1 cellular context compared by ENCODE assay signal in the genomic region with DNA sequence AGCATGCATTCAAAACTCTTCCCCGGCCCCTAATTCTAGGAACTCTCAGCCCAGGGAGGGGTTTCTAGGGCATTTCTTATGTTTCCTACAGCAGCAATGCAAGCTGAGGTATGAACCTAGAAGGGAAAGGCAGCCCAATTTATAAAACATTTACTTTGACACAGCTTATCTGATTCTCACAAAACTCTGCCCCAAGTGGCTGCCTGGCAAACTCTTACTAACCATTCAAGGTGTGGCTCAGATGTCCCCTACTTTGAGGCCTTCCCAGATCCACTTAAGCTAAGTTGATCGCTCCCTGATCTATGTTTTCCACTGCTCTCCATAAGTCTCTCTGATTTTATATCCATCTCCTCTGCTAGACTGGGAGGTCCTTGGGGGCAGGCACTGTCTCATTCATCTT.
TF ChIP-seq lines count a peak whose summit lies in the region.

No MANE protein-coding gene starts in this region.

TF ChIP-seq in H1, 55 proteins besides CTCF, POLR2A, EP300 and RAD21:
- TF ChIP-seq FOSL1 (IDR thresholded peaks at IDR 0.05; ENCODE audit: insufficient read depth, low read depth, low read length) (no peak), NANOG (IDR thresholded peaks at IDR 0.05; ENCODE audit: insufficient read depth, low read depth, low read length, poor library complexity, severe bottlenecking) (no peak), SAP30 (IDR thresholded peaks at IDR 0.05; ENCODE audit: insufficient read depth, insufficient replicate concordance, low read length) (no peak), KDM4A (IDR thresholded peaks at IDR 0.05; ENCODE audit: low read depth, low read length, severe bottlenecking) (no peak), GABPA (IDR thresholded peaks at IDR 0.05; ENCODE audit: borderline replicate concordance, insufficient read depth, low read length) (no peak)
